In genomic region chr14:88823968-88824313, GRCh38 we compare ENCODE assay signal across 8 cellular contexts. TPM values are rescaled to one million over a fixed set of nuclear protein-coding genes. Genes with fewer than 3 reads are reported as not detected.
A peak's percentile ranks its signal among the peaks of the same experiment; 100 is the strongest.
DNase-seq lines count a peak whose midpoint lies in the region; ATAC-seq and TF ChIP-seq lines count a peak whose summit lies in the region.

No MANE protein-coding gene starts in this region.

- no peak for DNase-seq in GM12865 (ENCODE audit: low read depth)
- no peak for DNase-seq in WTC11 (ENCODE audit: low spot score)
- DNase-seq in tibial artery, result no peak
- no peak for DNase-seq in retina
- DNase-seq in GM19240 (ENCODE audit: insufficient read length, low spot score), result no peak
- no peak for DNase-seq in ACHN

- H3K27me3 ChIP-seq in iPS-20b (ENCODE audit: insufficient read depth, low read length), result no peaks in the 10 kb centered on the region
- H3K27me3 ChIP-seq in tibial artery, result no peaks in the 10 kb centered on the region

- peak overlapping the region; percentile 72 for H3K4me3 ChIP-seq in GM12865 (ENCODE audit: low read depth, low read length)
- peak overlapping the region; percentile 85 for H3K4me3 ChIP-seq in iPS-20b (ENCODE audit: low read length)
- H3K4me3 ChIP-seq in tibial artery, result peak overlapping the region; percentile 63 to 70

- ATAC-seq in HG02642 (IDR thresholded peaks at IDR 0.05; ENCODE audit: poor library complexity, unreplicated experiment) (peak; percentile 7), WTC11 (no peak)

- no peaks in the 10 kb centered on the region for H3K36me3 Mint-ChIP-seq in WTC11

- peak overlapping the region; percentile 99 for H3K27ac Mint-ChIP-seq in WTC11

- intact Hi-C loops in tibial artery (cut with DNase I; ENCODE audit: low total_unique reads), result no loop called here

- peak overlapping the region; percentile 85; the same call in 1 of the 2 replicates for H3K9ac ChIP-seq in iPS-20b (ENCODE audit: low read depth, low read length)

- H3K27ac ChIP-seq in iPS-20b (ENCODE audit: low read length) (no peak overlapping the region), tibial artery (peak overlapping the region; percentile 73 to 75)

- peaks cover 7% of the 10 kb centered on the region; the same call in 1 of the 2 replicates for H3K27me3 Mint-ChIP-seq in WTC11 (ENCODE audit: low read depth)

- H3K4me3 Mint-ChIP-seq in WTC11, result peak overlapping the region; percentile 84

- CTCF ChIA-PET in WTC11 (lab: Charles Lee), result interaction anchor here (1.0 to 1.7 kb wide), 4 partner anchors 14 to 204 kb away, joined by 3 to 6 read pairs (median 4); partner anchors contain the start of gene EML5

- no peaks in the 10 kb centered on the region for H3K9me3 Mint-ChIP-seq in WTC11

- H3K9me3 ChIP-seq in iPS-20b (ENCODE audit: insufficient read depth, low read depth, low read length) (no peaks in the 10 kb centered on the region), tibial artery (no peaks in the 10 kb centered on the region)

- H3K4me1 ChIP-seq in iPS-20b (ENCODE audit: insufficient read depth, low read length), result peaks cover 5% of the 10 kb centered on the region; the same call in 1 of the 2 replicates
- H3K4me1 ChIP-seq in tibial artery, result peaks cover 0 to 18% (median 7%) of the 10 kb centered on the region in 4 donors

- TF ChIP-seq CTCF in GM12865 (IDR thresholded peaks at IDR 0.05; ENCODE audit: insufficient read depth, low read depth, low read length, missing control alignments), result no peak
- no peak for TF ChIP-seq CTCF in WTC11 (IDR thresholded peaks at IDR 0.05)
- TF ChIP-seq CTCF in tibial artery (IDR thresholded peaks at IDR 0.05), result no peak

- POLR2A ChIA-PET in WTC11 (lab: Charles Lee), result interaction anchor here (0.6 to 1.1 kb wide), 6 partner anchors 8 to 176 kb away, joined by 3 to 4 read pairs (median 3); no protein-coding TSS in a partner anchor

- peaks cover 7% of the 10 kb centered on the region for H3K4me1 Mint-ChIP-seq in WTC11

- in situ Hi-C loops in ACHN (cut with HindIII; ENCODE audit: low pct_ligation_motif_present, low pct_unique_long_range_greater_than_20kb, low sequenced_read_pairs), result no loop called here

- H3K36me3 ChIP-seq in iPS-20b (ENCODE audit: insufficient read depth, low read depth, low read length) (no peaks in the 10 kb centered on the region), tibial artery (no peaks in the 10 kb centered on the region)

TF ChIP-seq in WTC11, 78 proteins besides CTCF, POLR2A, EP300 and RAD21:
- TF ChIP-seq NFYB (CRISPR knock-in tag; conservative IDR thresholded peaks at IDR 0.05; ENCODE audit: low read depth) (no peak), E2F5 (CRISPR knock-in tag; IDR thresholded peaks at IDR 0.05) (no peak), ZNF263 (CRISPR knock-in tag; IDR thresholded peaks at IDR 0.05; ENCODE audit: low read depth) (no peak), ZNF512 (CRISPR knock-in tag; IDR thresholded peaks at IDR 0.05; ENCODE audit: borderline replicate concordance) (no peak), FOXP4 (CRISPR knock-in tag; IDR thresholded peaks at IDR 0.05) (no peak), GABPB1 (CRISPR knock-in tag; IDR thresholded peaks at IDR 0.05) (no peak), RELA (CRISPR knock-in tag; IDR thresholded peaks at IDR 0.05; ENCODE audit: borderline replicate concordance) (no peak), EMX1 (CRISPR knock-in tag; IDR thresholded peaks at IDR 0.05) (no peak), ZBTB43 (CRISPR knock-in tag; IDR thresholded peaks at IDR 0.05) (no peak), STAT6 (CRISPR knock-in tag; conservative IDR thresholded peaks at IDR 0.05; ENCODE audit: low read depth) (no peak), NR3C1 (CRISPR knock-in tag; conservative IDR thresholded peaks at IDR 0.05; ENCODE audit: low read depth) (no peak), JUN (CRISPR knock-in tag; IDR thresholded peaks at IDR 0.05) (no peak)

RNA-seq across cellular contexts. Expression of gene TTC8, which starts 0.5 kb away (rescaled TPM):
- total RNA-seq in WTC11 (2021), result 13.8 to 15.5 TPM (median 14.8 TPM) in 3 replicates

RNA-seq across cellular contexts. Expression of gene EML5, which starts 31.2 kb away (rescaled TPM):
- total RNA-seq in WTC11 (2021), result 0.66 to 1.2 TPM (median 0.85 TPM) in 3 replicates
